Comparison of ENCODE assay signal across 2 cellular contexts in genomic region chr10:11705687-11706086, GRCh38.
TF ChIP-seq lines count a peak whose summit lies in the region.

No MANE protein-coding gene starts in this region.

TF ChIP-seq in GM23338, 12 proteins besides CTCF, POLR2A, EP300 and RAD21 (continued from another document):
- TF ChIP-seq, protein P1, sequence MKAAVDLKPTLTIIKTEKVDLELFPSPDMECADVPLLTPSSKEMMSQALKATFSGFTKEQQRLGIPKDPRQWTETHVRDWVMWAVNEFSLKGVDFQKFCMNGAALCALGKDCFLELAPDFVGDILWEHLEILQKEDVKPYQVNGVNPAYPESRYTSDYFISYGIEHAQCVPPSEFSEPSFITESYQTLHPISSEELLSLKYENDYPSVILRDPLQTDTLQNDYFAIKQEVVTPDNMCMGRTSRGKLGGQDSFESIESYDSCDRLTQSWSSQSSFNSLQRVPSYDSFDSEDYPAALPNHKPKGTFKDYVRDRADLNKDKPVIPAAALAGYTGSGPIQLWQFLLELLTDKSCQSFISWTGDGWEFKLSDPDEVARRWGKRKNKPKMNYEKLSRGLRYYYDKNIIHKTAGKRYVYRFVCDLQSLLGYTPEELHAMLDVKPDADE (IDR thresholded peaks at IDR 0.05), result no peak
- TF ChIP-seq EZH2phosphoT487 (IDR thresholded peaks at IDR 0.05; ENCODE audit: unreplicated experiment) (no peak), NANOG (IDR thresholded peaks at IDR 0.05; ENCODE audit: borderline replicate concordance) (no peak), ZNF331 (CRISPR knock-in tag; IDR thresholded peaks at IDR 0.05; ENCODE audit: low read depth) (no peak), REST (IDR thresholded peaks at IDR 0.05; ENCODE audit: unreplicated experiment) (no peak), STAT1 (IDR thresholded peaks at IDR 0.05; ENCODE audit: unreplicated experiment) (no peak), CREB1 (CRISPR knock-in tag; IDR thresholded peaks at IDR 0.05; ENCODE audit: low read depth) (no peak), POLR2AphosphoS5 (IDR thresholded peaks at IDR 0.05; ENCODE audit: low read depth) (no peak)
- TF ChIP-seq, protein P2, sequence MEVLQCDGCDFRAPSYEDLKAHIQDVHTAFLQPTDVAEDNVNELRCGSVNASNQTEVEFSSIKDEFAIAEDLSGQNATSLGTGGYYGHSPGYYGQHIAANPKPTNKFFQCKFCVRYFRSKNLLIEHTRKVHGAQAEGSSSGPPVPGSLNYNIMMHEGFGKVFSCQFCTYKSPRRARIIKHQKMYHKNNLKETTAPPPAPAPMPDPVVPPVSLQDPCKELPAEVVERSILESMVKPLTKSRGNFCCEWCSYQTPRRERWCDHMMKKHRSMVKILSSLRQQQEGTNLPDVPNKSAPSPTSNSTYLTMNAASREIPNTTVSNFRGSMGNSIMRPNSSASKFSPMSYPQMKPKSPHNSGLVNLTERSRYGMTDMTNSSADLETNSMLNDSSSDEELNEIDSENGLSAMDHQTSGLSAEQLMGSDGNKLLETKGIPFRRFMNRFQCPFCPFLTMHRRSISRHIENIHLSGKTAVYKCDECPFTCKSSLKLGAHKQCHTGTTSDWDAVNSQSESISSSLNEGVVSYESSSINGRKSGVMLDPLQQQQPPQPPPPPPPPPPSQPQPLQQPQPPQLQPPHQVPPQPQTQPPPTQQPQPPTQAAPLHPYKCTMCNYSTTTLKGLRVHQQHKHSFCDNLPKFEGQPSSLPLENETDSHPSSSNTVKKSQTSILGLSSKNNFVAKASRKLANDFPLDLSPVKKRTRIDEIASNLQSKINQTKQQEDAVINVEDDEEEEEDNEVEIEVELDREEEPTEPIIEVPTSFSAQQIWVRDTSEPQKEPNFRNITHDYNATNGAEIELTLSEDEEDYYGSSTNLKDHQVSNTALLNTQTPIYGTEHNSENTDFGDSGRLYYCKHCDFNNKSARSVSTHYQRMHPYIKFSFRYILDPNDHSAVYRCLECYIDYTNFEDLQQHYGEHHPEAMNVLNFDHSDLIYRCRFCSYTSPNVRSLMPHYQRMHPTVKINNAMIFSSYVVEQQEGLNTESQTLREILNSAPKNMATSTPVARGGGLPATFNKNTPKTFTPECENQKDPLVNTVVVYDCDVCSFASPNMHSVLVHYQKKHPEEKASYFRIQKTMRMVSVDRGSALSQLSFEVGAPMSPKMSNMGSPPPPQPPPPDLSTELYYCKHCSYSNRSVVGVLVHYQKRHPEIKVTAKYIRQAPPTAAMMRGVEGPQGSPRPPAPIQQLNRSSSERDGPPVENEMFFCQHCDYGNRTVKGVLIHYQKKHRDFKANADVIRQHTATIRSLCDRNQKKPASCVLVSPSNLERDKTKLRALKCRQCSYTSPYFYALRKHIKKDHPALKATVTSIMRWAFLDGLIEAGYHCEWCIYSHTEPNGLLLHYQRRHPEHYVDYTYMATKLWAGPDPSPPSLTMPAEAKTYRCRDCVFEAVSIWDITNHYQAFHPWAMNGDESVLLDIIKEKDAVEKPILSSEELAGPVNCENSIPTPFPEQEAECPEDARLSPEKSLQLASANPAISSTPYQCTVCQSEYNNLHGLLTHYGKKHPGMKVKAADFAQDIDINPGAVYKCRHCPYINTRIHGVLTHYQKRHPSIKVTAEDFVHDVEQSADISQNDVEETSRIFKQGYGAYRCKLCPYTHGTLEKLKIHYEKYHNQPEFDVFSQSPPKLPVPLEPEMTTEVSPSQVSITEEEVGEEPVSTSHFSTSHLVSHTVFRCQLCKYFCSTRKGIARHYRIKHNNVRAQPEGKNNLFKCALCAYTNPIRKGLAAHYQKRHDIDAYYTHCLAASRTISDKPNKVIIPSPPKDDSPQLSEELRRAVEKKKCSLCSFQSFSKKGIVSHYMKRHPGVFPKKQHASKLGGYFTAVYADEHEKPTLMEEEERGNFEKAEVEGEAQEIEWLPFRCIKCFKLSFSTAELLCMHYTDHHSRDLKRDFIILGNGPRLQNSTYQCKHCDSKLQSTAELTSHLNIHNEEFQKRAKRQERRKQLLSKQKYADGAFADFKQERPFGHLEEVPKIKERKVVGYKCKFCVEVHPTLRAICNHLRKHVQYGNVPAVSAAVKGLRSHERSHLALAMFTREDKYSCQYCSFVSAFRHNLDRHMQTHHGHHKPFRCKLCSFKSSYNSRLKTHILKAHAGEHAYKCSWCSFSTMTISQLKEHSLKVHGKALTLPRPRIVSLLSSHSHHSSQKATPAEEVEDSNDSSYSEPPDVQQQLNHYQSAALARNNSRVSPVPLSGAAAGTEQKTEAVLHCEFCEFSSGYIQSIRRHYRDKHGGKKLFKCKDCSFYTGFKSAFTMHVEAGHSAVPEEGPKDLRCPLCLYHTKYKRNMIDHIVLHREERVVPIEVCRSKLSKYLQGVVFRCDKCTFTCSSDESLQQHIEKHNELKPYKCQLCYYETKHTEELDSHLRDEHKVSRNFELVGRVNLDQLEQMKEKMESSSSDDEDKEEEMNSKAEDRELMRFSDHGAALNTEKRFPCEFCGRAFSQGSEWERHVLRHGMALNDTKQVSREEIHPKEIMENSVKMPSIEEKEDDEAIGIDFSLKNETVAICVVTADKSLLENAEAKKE (CRISPR knock-in tag; IDR thresholded peaks at IDR 0.05), result no peak
TF ChIP-seq in GM23338: peak in this region for 0.

TF ChIP-seq in K562, 482 proteins besides CTCF, POLR2A, EP300 and RAD21 (continued from another document):
- TF ChIP-seq MAZ (CRISPR knock-in tag; conservative IDR thresholded peaks at IDR 0.05 in 1 of 2, IDR thresholded peaks at IDR 0.05 in 1 of 2) (no peak), ZNF347 (CRISPR knock-in tag; IDR thresholded peaks at IDR 0.05; ENCODE audit: low read depth) (no peak), CEBPG (CRISPR knock-in tag; IDR thresholded peaks at IDR 0.05) (no peak), CEBPG (tag; conservative IDR thresholded peaks at IDR 0.05 in 1 of 2, IDR thresholded peaks at IDR 0.05 in 1 of 2) (0 out of 4 replicates have a peak, but pooled peaks of 1 of the 2 experiments have one; percentile 12)
